8 cellular contexts compared by ENCODE assay signal in genomic region chr4:103199009-103199408, GRCh38. TPM values are rescaled to one million over a fixed set of nuclear protein-coding genes. Genes with fewer than 3 reads are reported as not detected.
DNase-seq lines count a peak whose midpoint lies in the region; ATAC-seq and TF ChIP-seq lines count a peak whose summit lies in the region.

No MANE protein-coding gene starts in this region.

- TF ChIP-seq POLR2A in tibial nerve (IDR thresholded peaks at IDR 0.05) = no peak

- H3K4me1 ChIP-seq in mononuclear cell (ENCODE audit: insufficient read depth, low read length) = peaks cover 17% of the 10 kb centered on the region
- H3K4me1 ChIP-seq in tibial nerve = peaks cover 0 to 15% (median 0%) of the 10 kb centered on the region in 4 donors

- WGBS in tibial nerve, 2 donors = 79 to 80% methylated on average over 9 of the region's 9 CpGs

- H3K27me3 ChIP-seq in mononuclear cell (ENCODE audit: insufficient read depth, low read length) (peaks cover 6% of the 10 kb centered on the region), tibial nerve (no peaks in the 10 kb centered on the region)

- TF ChIP-seq CTCF in astrocyte of the spinal cord (IDR thresholded peaks at IDR 0.05; ENCODE audit: low read depth, low read length) = no peak
- TF ChIP-seq CTCF in tibial nerve (IDR thresholded peaks at IDR 0.05) = no peak

- in situ Hi-C loops in astrocyte of the spinal cord (cut with HindIII; ENCODE audit: low sequenced_read_pairs) = no loop called here

- no peaks in the 10 kb centered on the region for H3K36me3 ChIP-seq in tibial nerve

- H3K27ac ChIP-seq in tibial nerve = no peak overlapping the region

- no peaks in the 10 kb centered on the region for H3K9me3 ChIP-seq in mononuclear cell (ENCODE audit: low read depth, low read length)
- no peaks in the 10 kb centered on the region for H3K9me3 ChIP-seq in tibial nerve

- no peak for TF ChIP-seq EP300 in tibial nerve (IDR thresholded peaks at IDR 0.05)

- ATAC-seq in GM21529 (IDR thresholded peaks at IDR 0.05; ENCODE audit: unreplicated experiment) = no peak

- H3K4me3 ChIP-seq in astrocyte of the spinal cord (ENCODE audit: low read depth, low read length) (peak overlapping the region; percentile 62), mononuclear cell (ENCODE audit: low read length) (peak overlapping the region; percentile 74), tibial nerve (peak overlapping the region; percentile 36 to 88 (median 69))

- peak; percentile 30 for DNase-seq in activated effector memory CD4-positive, alpha-beta T cell treated with anti-CD3 and anti-CD28 coated beads, Interleukin-2, amount 50 U/mL, for 16 hours
- DNase-seq in activated effector memory CD4-positive, alpha-beta T cell treated with Interleukin-2 at 50 U/mL for 16 hours = no peak
- DNase-seq in astrocyte of the spinal cord (ENCODE audit: low read depth, low spot score) (no peak), tibial nerve (ENCODE audit: low spot score in 2 of 2) (no peak), UCSD-AML1 (lab: John Stamatoyannopoulos, UW; ENCODE audit: unreplicated experiment) (no peak), NOMO-1 treated with DMSO at 0.1 percent for 48 hours (lab: John Stamatoyannopoulos, UW; ENCODE audit: unreplicated experiment) (no peak)

RNA-seq across cellular contexts. Expression of gene CENPE, which starts 0.9 kb away (rescaled TPM):
- 3.7 TPM for total RNA-seq in mononuclear cell
- 1 to 10 TPM in 2 of 4 donors, under 1 TPM in 2; 0.20 to 6.1 (median 1.1) TPM for total RNA-seq in tibial nerve
